In genomic region chr7:34087892-34088891, GRCh38 we compare ENCODE assay signal across 8 cellular contexts.
A peak's percentile ranks its signal among the peaks of the same experiment; 100 is the strongest.
DNase-seq lines count a peak whose midpoint lies in the region; ATAC-seq and TF ChIP-seq lines count a peak whose summit lies in the region.

No MANE protein-coding gene starts in this region.

- intact Hi-C loops in sigmoid colon (cut with DNase I), result no loop called here

- no peaks in the 10 kb centered on the region for H3K4me1 ChIP-seq in OCI-LY3 (ENCODE audit: low read length)
- no peaks in the 10 kb centered on the region for H3K4me1 ChIP-seq in upper lobe of left lung
- no peaks in the 10 kb centered on the region for H3K4me1 ChIP-seq in sigmoid colon

- no peak overlapping the region for H2AFZ ChIP-seq in OCI-LY3 (ENCODE audit: low read depth, low read length)

- TF ChIP-seq EP300 in upper lobe of left lung (IDR thresholded peaks at IDR 0.05) (no peak), sigmoid colon (IDR thresholded peaks at IDR 0.05) (no peak)

- no peaks in the 10 kb centered on the region for H3K79me2 ChIP-seq in OCI-LY3 (ENCODE audit: low read length)

- TF ChIP-seq POLR2A in upper lobe of left lung (IDR thresholded peaks at IDR 0.05), result no peak
- no peak for TF ChIP-seq POLR2A in sigmoid colon (IDR thresholded peaks at IDR 0.05)

- no peaks in the 10 kb centered on the region for H4K20me1 ChIP-seq in OCI-LY3 (ENCODE audit: insufficient read depth, low read length)

- no peaks in the 10 kb centered on the region for H3K9me3 ChIP-seq in OCI-LY3 (ENCODE audit: insufficient read depth, low read length)
- no peaks in the 10 kb centered on the region for H3K9me3 ChIP-seq in upper lobe of left lung
- no peaks in the 10 kb centered on the region for H3K9me3 ChIP-seq in sigmoid colon

- H3K36me3 ChIP-seq in OCI-LY3 (replicated peaks; ENCODE audit: low read depth, low read length), result no peaks in the 10 kb centered on the region
- no peaks in the 10 kb centered on the region for H3K36me3 ChIP-seq in upper lobe of left lung
- no peaks in the 10 kb centered on the region for H3K36me3 ChIP-seq in sigmoid colon

- H3K27me3 ChIP-seq in OCI-LY3 (ENCODE audit: low read depth, low read length) (peaks cover 7% of the 10 kb centered on the region; the same call in 1 of the 2 replicates), upper lobe of left lung (no peaks in the 10 kb centered on the region), sigmoid colon (no peaks in the 10 kb centered on the region)

- 89 to 90% methylated on average over 10 of the region's 10 CpGs for WGBS in upper lobe of left lung, 2 donors
- 89 to 90% methylated on average over 10 of the region's 10 CpGs for WGBS in sigmoid colon, 2 donors

- no peak overlapping the region for H3K9ac ChIP-seq in OCI-LY3 (ENCODE audit: low read length)

- no peak overlapping the region for H3K4me2 ChIP-seq in OCI-LY3 (ENCODE audit: low read length)

- H3K4me3 ChIP-seq in AG09309 (ENCODE audit: control insufficient read depth, low read depth, low read length), result no peak overlapping the region
- no peak overlapping the region for H3K4me3 ChIP-seq in OCI-LY3 (ENCODE audit: low read length)
- no peak overlapping the region for H3K4me3 ChIP-seq in fibroblast of the aortic adventitia (ENCODE audit: low read depth, low read length)
- no peak overlapping the region for H3K4me3 ChIP-seq in upper lobe of left lung
- H3K4me3 ChIP-seq in sigmoid colon, result no peak overlapping the region

- DNase-seq in AG09309 (ENCODE audit: low read depth) (no peak), fibroblast of the aortic adventitia (ENCODE audit: low read depth) (peak; percentile 52), upper lobe of left lung (peak in 1 of 2 donors; percentile 40), sigmoid colon (no peak)

- peak; percentile 48 to 71 for ATAC-seq in upper lobe of left lung (ENCODE audit: low FRiP score in 2 of 2)
- no peak for ATAC-seq in HG02938 (IDR thresholded peaks at IDR 0.05; ENCODE audit: unreplicated experiment)
- no peak for ATAC-seq in GM21447 (IDR thresholded peaks at IDR 0.05; ENCODE audit: unreplicated experiment)

- TF ChIP-seq CTCF in AG09309 (IDR thresholded peaks at IDR 0.05; ENCODE audit: control insufficient read depth, insufficient read depth, low read depth, low read length, missing control alignments), result peak; percentile 73
- TF ChIP-seq CTCF in GM12872 (IDR thresholded peaks at IDR 0.05; ENCODE audit: insufficient read depth, low read depth, low read length), result peak; percentile 72
- TF ChIP-seq CTCF in OCI-LY3 (IDR thresholded peaks at IDR 0.05; ENCODE audit: low read depth, low read length), result peak; percentile 45
- TF ChIP-seq CTCF in fibroblast of the aortic adventitia (IDR thresholded peaks at IDR 0.05; ENCODE audit: insufficient read depth, low read length), result peak; percentile 68
- peak; percentile 32 to 51 (median 39) for TF ChIP-seq CTCF in upper lobe of left lung (IDR thresholded peaks at IDR 0.05)
- peak in 2 of 4 experiments; percentile 17 to 21 for TF ChIP-seq CTCF in sigmoid colon (IDR thresholded peaks at IDR 0.05)

- H3K27ac ChIP-seq in OCI-LY3 (ENCODE audit: low read length), result no peak overlapping the region
- H3K27ac ChIP-seq in upper lobe of left lung, result no peak overlapping the region
- no peak overlapping the region for H3K27ac ChIP-seq in sigmoid colon

Comparison
In these comparisons a context has a peak if more than half of its experiments do, and no peak if none do; other contexts are left out.
1. ATAC-seq: peak in upper lobe of left lung (2 of 2); none in HG02938 (single experiment) and GM21447 (single experiment).